Comparison of ENCODE assay signal across 1 cellular context in the genomic region with DNA sequence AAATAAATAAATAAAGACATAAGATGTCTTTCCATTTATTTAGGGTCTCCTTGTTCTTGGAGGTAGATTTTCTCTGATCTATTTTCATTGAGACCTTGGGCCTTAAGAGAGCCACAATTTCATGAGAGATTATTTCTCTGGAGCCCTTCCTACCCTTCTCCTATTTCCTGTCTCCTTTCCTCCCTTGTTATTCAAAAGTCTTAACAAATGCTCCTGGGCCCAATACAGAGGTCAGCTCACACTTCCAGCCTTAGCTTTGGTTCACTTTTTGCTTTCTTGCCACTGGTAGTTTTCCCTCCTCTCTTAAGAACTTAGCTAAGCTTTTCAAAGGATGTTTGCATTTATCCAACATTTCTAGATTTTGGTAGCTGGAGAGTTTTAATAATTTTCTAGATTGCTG.
TF ChIP-seq lines count a peak whose summit lies in the region.

No MANE protein-coding gene starts in this region.

TF ChIP-seq in H1, 55 proteins besides CTCF, POLR2A, EP300 and RAD21:
- TF ChIP-seq PHF8 (conservative IDR thresholded peaks at IDR 0.05; ENCODE audit: low read depth, low read length) (no peak), CHD2 (IDR thresholded peaks at IDR 0.05; ENCODE audit: low read length) (no peak), BRCA1 (IDR thresholded peaks at IDR 0.05; ENCODE audit: low read depth, low read length) (no peak), KDM4A (IDR thresholded peaks at IDR 0.05; ENCODE audit: low read depth, low read length, severe bottlenecking) (no peak), YY1 (IDR thresholded peaks at IDR 0.05; ENCODE audit: low read depth, low read length) (no peak), CBX5 (IDR thresholded peaks at IDR 0.05; ENCODE audit: low read depth, low read length) (no peak), SRF (IDR thresholded peaks at IDR 0.05; ENCODE audit: low read depth, low read length) (no peak), SIN3A (conservative IDR thresholded peaks at IDR 0.05 in 1 of 2, IDR thresholded peaks at IDR 0.05 in 1 of 2; ENCODE audit: low read depth in 1 of 2, low read length in 2 of 2) (no peak), CBX8 (IDR thresholded peaks at IDR 0.05; ENCODE audit: borderline replicate concordance, low read depth, low read length) (no peak), HDAC2 (IDR thresholded peaks at IDR 0.05; ENCODE audit: borderline replicate concordance in 1 of 2, low read depth in 2 of 2, low read length in 2 of 2) (no peak)
- TF ChIP-seq, protein P1, sequence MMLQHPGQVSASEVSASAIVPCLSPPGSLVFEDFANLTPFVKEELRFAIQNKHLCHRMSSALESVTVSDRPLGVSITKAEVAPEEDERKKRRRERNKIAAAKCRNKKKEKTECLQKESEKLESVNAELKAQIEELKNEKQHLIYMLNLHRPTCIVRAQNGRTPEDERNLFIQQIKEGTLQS (IDR thresholded peaks at IDR 0.05; ENCODE audit: insufficient read depth, low read depth, low read length) = no peak
- TF ChIP-seq, protein P2, sequence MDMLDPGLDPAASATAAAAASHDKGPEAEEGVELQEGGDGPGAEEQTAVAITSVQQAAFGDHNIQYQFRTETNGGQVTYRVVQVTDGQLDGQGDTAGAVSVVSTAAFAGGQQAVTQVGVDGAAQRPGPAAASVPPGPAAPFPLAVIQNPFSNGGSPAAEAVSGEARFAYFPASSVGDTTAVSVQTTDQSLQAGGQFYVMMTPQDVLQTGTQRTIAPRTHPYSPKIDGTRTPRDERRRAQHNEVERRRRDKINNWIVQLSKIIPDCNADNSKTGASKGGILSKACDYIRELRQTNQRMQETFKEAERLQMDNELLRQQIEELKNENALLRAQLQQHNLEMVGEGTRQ (IDR thresholded peaks at IDR 0.05; ENCODE audit: low read length) = no peak
- TF ChIP-seq, protein P3, sequence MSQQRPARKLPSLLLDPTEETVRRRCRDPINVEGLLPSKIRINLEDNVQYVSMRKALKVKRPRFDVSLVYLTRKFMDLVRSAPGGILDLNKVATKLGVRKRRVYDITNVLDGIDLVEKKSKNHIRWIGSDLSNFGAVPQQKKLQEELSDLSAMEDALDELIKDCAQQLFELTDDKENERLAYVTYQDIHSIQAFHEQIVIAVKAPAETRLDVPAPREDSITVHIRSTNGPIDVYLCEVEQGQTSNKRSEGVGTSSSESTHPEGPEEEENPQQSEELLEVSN (IDR thresholded peaks at IDR 0.05) = no peak
